In genomic region chr16:591892-592517, GRCh38 we compare ENCODE assay signal across 10 cellular contexts. TPM values are rescaled to one million over a fixed set of nuclear protein-coding genes. Genes with fewer than 3 reads are reported as not detected.
A peak's percentile ranks its signal among the peaks of the same experiment; 100 is the strongest.
DNase-seq lines count a peak whose midpoint lies in the region; ATAC-seq and TF ChIP-seq lines count a peak whose summit lies in the region.
"Had no signal": no experiment of that assay in that cellular context is flagged by ENCODE, and none has a peak within 500 bp of the region (broad histone marks: within the 10 kb centered on the region; RNA-seq: fewer than 3 reads in every experiment).

No MANE protein-coding gene starts in this region.

- ATAC-seq in GM18520 (IDR thresholded peaks at IDR 0.05; ENCODE audit: unreplicated experiment): no peak
- ATAC-seq in HG03442 (IDR thresholded peaks at IDR 0.05; ENCODE audit: unreplicated experiment): no peak

- H3K27ac ChIP-seq in C4-2B (peak overlapping the region; percentile 99), Karpas-422 (ENCODE audit: low read length) (no peak overlapping the region), duodenal mucosa (ENCODE audit: low read depth, low read length) (peak overlapping the region; percentile 92), neutrophil (peak overlapping the region; percentile 96)

- no peak for TF ChIP-seq CTCF in C4-2B (conservative IDR thresholded peaks at IDR 0.05)
- no peak for TF ChIP-seq CTCF in neutrophil (IDR thresholded peaks at IDR 0.05)
- no peak for TF ChIP-seq CTCF in GM20000 (IDR thresholded peaks at IDR 0.05; ENCODE audit: extremely low read depth, missing control alignments)

- no peak overlapping the region for H3K4me2 ChIP-seq in Karpas-422 (ENCODE audit: low read depth, low read length, poor library complexity, severe bottlenecking)

- H3K4me3 ChIP-seq in Karpas-422 (ENCODE audit: low read length): no peak overlapping the region
- peak overlapping the region; percentile 15 to 41 for H3K4me3 ChIP-seq in duodenal mucosa (ENCODE audit: low read depth in 1 of 2, low read length in 2 of 2)
- peak overlapping the region; percentile 58 to 62 for H3K4me3 ChIP-seq in neutrophil (ENCODE audit: low read depth in 1 of 2, low read length in 1 of 2)

- H3K4me1 ChIP-seq in Karpas-422 (ENCODE audit: low read length) (peaks cover 45% of the 10 kb centered on the region), duodenal mucosa (ENCODE audit: control insufficient read depth in 1 of 2, insufficient read depth in 2 of 2, low read length in 2 of 2) (peaks cover 61% of the 10 kb centered on the region in 2 donors), neutrophil (ENCODE audit: control insufficient read depth in 1 of 2, insufficient read depth in 1 of 2, low read depth in 1 of 2, low read length in 1 of 2) (peaks cover 78 to 83% of the 10 kb centered on the region in 2 experiments)

- H3K36me3 ChIP-seq in Karpas-422 (ENCODE audit: insufficient read depth, low read length) (no peaks in the 10 kb centered on the region), duodenal mucosa (ENCODE audit: control insufficient read depth in 1 of 2, insufficient read depth in 2 of 2, low read length in 2 of 2) (peaks cover 0 to 13% of the 10 kb centered on the region in 2 donors), neutrophil (no peaks in the 10 kb centered on the region)

- H3K9me3 ChIP-seq in Karpas-422 (ENCODE audit: low read length) (no peaks in the 10 kb centered on the region), duodenal mucosa (ENCODE audit: control insufficient read depth in 1 of 2, low read length in 2 of 2) (no peaks in the 10 kb centered on the region), neutrophil (no peaks in the 10 kb centered on the region)

- no peak overlapping the region for H2AFZ ChIP-seq in Karpas-422 (ENCODE audit: low read length)

- H4K20me1 ChIP-seq in Karpas-422 (ENCODE audit: insufficient read depth, low read depth, low read length): peaks cover 40% of the 10 kb centered on the region

- H3K27me3 ChIP-seq in Karpas-422 (ENCODE audit: low read length) (no peaks in the 10 kb centered on the region), duodenal mucosa (ENCODE audit: control insufficient read depth in 1 of 2, insufficient read depth in 2 of 2, low read length in 2 of 2) (no peaks in the 10 kb centered on the region), neutrophil (no peaks in the 10 kb centered on the region)

- H3K79me2 ChIP-seq in Karpas-422 (ENCODE audit: low read length): peaks cover 22% of the 10 kb centered on the region

- DNase-seq in Karpas-422 (peak; percentile 27), retina (no peak), GM20000 (ENCODE audit: low spot score) (no peak)
- DNase-seq: NCI-H1048 had no signal

- H3K9me2 ChIP-seq in Karpas-422 (replicated peaks; ENCODE audit: insufficient read depth, low read length): no peaks in the 10 kb centered on the region

- H3K9ac ChIP-seq in Karpas-422 (ENCODE audit: low read length) (peak overlapping the region; percentile 36; the same call in 1 of the 2 replicates), duodenal mucosa (ENCODE audit: low read depth in 1 of 2, low read length in 2 of 2) (peak overlapping the region; percentile 70 to 92)

RNA-seq across cellular contexts. Expression of gene RAB40C, which starts 2.1 kb away (rescaled TPM):
- total RNA-seq in Karpas-422 (2014; rRNA removed; shearing (Covaris generic); ENCODE audit: low replicate concordance): 5.9 and 11.3 TPM in 2 replicates

RNA-seq across cellular contexts. Expression of gene PIGQ, which starts 22.2 kb away (rescaled TPM):
- 35.7 and 64.3 TPM in 2 replicates for total RNA-seq in Karpas-422 (2014; rRNA removed; shearing (Covaris generic); ENCODE audit: low replicate concordance)

RNA-seq across cellular contexts. Expression of gene NHLRC4, which starts 25.2 kb away (rescaled TPM):
- 3.7 and 5.9 TPM in 2 replicates for total RNA-seq in Karpas-422 (2014; rRNA removed; shearing (Covaris generic); ENCODE audit: low replicate concordance)

RNA-seq across cellular contexts. Expression of gene PRR35, which starts 31.8 kb away (rescaled TPM):
- total RNA-seq in Karpas-422 (2014; rRNA removed; shearing (Covaris generic); ENCODE audit: low replicate concordance): not detected in 2 replicates
- total RNA-seq: pulmonary artery endothelial cell had no signal

RNA-seq across cellular contexts. Expression of gene WFIKKN1, which starts 38.8 kb away (rescaled TPM):
- total RNA-seq in Karpas-422 (2014; rRNA removed; shearing (Covaris generic); ENCODE audit: low replicate concordance): 0.22 TPM in 1 of 2 replicates, not detected in the other
